Comparison of ENCODE assay signal across 1 cellular context in genomic region chr20:31570735-31571617, GRCh38.
TF ChIP-seq lines count a peak whose summit lies in the region.

No MANE protein-coding gene starts in this region.

TF ChIP-seq in HepG2, 621 proteins besides CTCF, POLR2A, EP300 and RAD21 (continued from another document and continues in another):
- TF ChIP-seq ZNF780A (CRISPR knock-in tag; IDR thresholded peaks at IDR 0.05): no peak
- TF ChIP-seq SRF (IDR thresholded peaks at IDR 0.05; ENCODE audit: low read depth, low read length): no peak
- no peak for TF ChIP-seq ZNF589 (CRISPR knock-in tag; conservative IDR thresholded peaks at IDR 0.05)
- TF ChIP-seq NBN (conservative IDR thresholded peaks at IDR 0.05): no peak
- TF ChIP-seq MYC (CRISPR knock-in tag; IDR thresholded peaks at IDR 0.05; ENCODE audit: borderline replicate concordance): peak; percentile 50; the same call in 1 of the 2 replicates
- no peak for TF ChIP-seq ZNF143 (CRISPR knock-in tag; IDR thresholded peaks at IDR 0.05)
- no peak for TF ChIP-seq ARNTL (CRISPR knock-in tag; IDR thresholded peaks at IDR 0.05)
- 0 out of 2 replicates have a peak, but pooled peaks have one; percentile 22 for TF ChIP-seq NR0B2 (CRISPR knock-in tag; IDR thresholded peaks at IDR 0.05)
- TF ChIP-seq KDM1A (CRISPR knock-in tag; IDR thresholded peaks at IDR 0.05): no peak
- TF ChIP-seq ZNF383 (CRISPR knock-in tag; IDR thresholded peaks at IDR 0.05; ENCODE audit: borderline replicate concordance): no peak
- no peak for TF ChIP-seq SRSF9 (IDR thresholded peaks at IDR 0.05; ENCODE audit: borderline replicate concordance, insufficient read depth, low read depth, low read length, poor library complexity, severe bottlenecking)
- TF ChIP-seq ZNF256 (CRISPR knock-in tag; conservative IDR thresholded peaks at IDR 0.05): no peak
- no peak for TF ChIP-seq ATM (IDR thresholded peaks at IDR 0.05; ENCODE audit: borderline replicate concordance)
- peak; percentile 41 for TF ChIP-seq PTBP1 (IDR thresholded peaks at IDR 0.05; ENCODE audit: low read depth, low read length, poor library complexity, severe bottlenecking)
- no peak; the same call in 1 of the 2 replicates for TF ChIP-seq ZNF567 (CRISPR knock-in tag; IDR thresholded peaks at IDR 0.05; ENCODE audit: borderline replicate concordance)
- no peak for TF ChIP-seq SP5 (CRISPR knock-in tag; IDR thresholded peaks at IDR 0.05; ENCODE audit: borderline replicate concordance, low read depth)
- TF ChIP-seq ZNF20 (CRISPR knock-in tag; IDR thresholded peaks at IDR 0.05): no peak
- no peak for TF ChIP-seq EEA1 (CRISPR knock-in tag; IDR thresholded peaks at IDR 0.05; ENCODE audit: borderline replicate concordance)
- no peak for TF ChIP-seq ZNF253 (CRISPR knock-in tag; IDR thresholded peaks at IDR 0.05; ENCODE audit: borderline replicate concordance)
- TF ChIP-seq MATR3 (CRISPR knock-in tag; IDR thresholded peaks at IDR 0.05): no peak
- TF ChIP-seq ZNF615 (CRISPR knock-in tag; IDR thresholded peaks at IDR 0.05; ENCODE audit: borderline replicate concordance): no peak
- TF ChIP-seq NONO (IDR thresholded peaks at IDR 0.05): no peak
- no peak for TF ChIP-seq NONO (CRISPR knock-in tag; conservative IDR thresholded peaks at IDR 0.05)
- TF ChIP-seq, protein P1, sequence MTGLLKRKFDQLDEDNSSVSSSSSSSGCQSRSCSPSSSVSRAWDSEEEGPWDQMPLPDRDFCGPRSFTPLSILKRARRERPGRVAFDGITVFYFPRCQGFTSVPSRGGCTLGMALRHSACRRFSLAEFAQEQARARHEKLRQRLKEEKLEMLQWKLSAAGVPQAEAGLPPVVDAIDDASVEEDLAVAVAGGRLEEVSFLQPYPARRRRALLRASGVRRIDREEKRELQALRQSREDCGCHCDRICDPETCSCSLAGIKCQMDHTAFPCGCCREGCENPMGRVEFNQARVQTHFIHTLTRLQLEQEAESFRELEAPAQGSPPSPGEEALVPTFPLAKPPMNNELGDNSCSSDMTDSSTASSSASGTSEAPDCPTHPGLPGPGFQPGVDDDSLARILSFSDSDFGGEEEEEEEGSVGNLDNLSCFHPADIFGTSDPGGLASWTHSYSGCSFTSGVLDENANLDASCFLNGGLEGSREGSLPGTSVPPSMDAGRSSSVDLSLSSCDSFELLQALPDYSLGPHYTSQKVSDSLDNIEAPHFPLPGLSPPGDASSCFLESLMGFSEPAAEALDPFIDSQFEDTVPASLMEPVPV (CRISPR knock-in tag; IDR thresholded peaks at IDR 0.05): 0 out of 2 replicates have a peak, but pooled peaks have one; percentile 64
- no peak for TF ChIP-seq ZBTB8A (CRISPR knock-in tag; IDR thresholded peaks at IDR 0.05; ENCODE audit: borderline replicate concordance, low read depth)
- TF ChIP-seq KLF16 (CRISPR knock-in tag; IDR thresholded peaks at IDR 0.05): 0 out of 4 replicates have a peak, but pooled peaks of 1 of the 2 experiments have one; percentile 19
- 0 out of 2 replicates have a peak, but pooled peaks have one; percentile 42 for TF ChIP-seq ZSCAN21 (CRISPR knock-in tag; IDR thresholded peaks at IDR 0.05; ENCODE audit: borderline replicate concordance)
- no peak for TF ChIP-seq TRIM24 (CRISPR knock-in tag; IDR thresholded peaks at IDR 0.05)
- TF ChIP-seq, protein P2, sequence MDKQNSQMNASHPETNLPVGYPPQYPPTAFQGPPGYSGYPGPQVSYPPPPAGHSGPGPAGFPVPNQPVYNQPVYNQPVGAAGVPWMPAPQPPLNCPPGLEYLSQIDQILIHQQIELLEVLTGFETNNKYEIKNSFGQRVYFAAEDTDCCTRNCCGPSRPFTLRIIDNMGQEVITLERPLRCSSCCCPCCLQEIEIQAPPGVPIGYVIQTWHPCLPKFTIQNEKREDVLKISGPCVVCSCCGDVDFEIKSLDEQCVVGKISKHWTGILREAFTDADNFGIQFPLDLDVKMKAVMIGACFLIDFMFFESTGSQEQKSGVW (CRISPR knock-in tag; IDR thresholded peaks at IDR 0.05; ENCODE audit: borderline replicate concordance): no peak
- TF ChIP-seq ZNF274 (CRISPR knock-in tag; IDR thresholded peaks at IDR 0.05): 0 out of 2 replicates have a peak, but pooled peaks have one; percentile 25
- no peak for TF ChIP-seq ZNF207 (IDR thresholded peaks at IDR 0.05; ENCODE audit: borderline replicate concordance)
- peak; percentile 86 for TF ChIP-seq ZBTB38 (CRISPR knock-in tag; IDR thresholded peaks at IDR 0.05)
- TF ChIP-seq ELF4 (CRISPR knock-in tag; IDR thresholded peaks at IDR 0.05; ENCODE audit: borderline replicate concordance): no peak
- no peak for TF ChIP-seq NR2F1 (CRISPR knock-in tag; IDR thresholded peaks at IDR 0.05)
- TF ChIP-seq DZIP1 (CRISPR knock-in tag; IDR thresholded peaks at IDR 0.05): 0 out of 2 replicates have a peak, but pooled peaks have one; percentile 62
- no peak for TF ChIP-seq ZNF557 (CRISPR knock-in tag; IDR thresholded peaks at IDR 0.05)
- peak; percentile 100 for TF ChIP-seq AGO2 (optimal IDR thresholded peaks at IDR 0.05; ENCODE audit: low read depth, low read length)
- TF ChIP-seq U2AF1 (optimal IDR thresholded peaks at IDR 0.05; ENCODE audit: low read depth, low read length): peak; percentile 33
- TF ChIP-seq ZNF281 (CRISPR knock-in tag; IDR thresholded peaks at IDR 0.05; ENCODE audit: borderline replicate concordance): no peak
- TF ChIP-seq ZNF607 (CRISPR knock-in tag; IDR thresholded peaks at IDR 0.05; ENCODE audit: borderline replicate concordance): no peak
- TF ChIP-seq RBM39 (IDR thresholded peaks at IDR 0.05; ENCODE audit: low read depth, low read length, poor library complexity, severe bottlenecking): peak; percentile 76
- TF ChIP-seq, protein P3, sequence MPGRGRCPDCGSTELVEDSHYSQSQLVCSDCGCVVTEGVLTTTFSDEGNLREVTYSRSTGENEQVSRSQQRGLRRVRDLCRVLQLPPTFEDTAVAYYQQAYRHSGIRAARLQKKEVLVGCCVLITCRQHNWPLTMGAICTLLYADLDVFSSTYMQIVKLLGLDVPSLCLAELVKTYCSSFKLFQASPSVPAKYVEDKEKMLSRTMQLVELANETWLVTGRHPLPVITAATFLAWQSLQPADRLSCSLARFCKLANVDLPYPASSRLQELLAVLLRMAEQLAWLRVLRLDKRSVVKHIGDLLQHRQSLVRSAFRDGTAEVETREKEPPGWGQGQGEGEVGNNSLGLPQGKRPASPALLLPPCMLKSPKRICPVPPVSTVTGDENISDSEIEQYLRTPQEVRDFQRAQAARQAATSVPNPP (CRISPR knock-in tag; IDR thresholded peaks at IDR 0.05): no peak
- no peak for TF ChIP-seq NFYC (CRISPR knock-in tag; IDR thresholded peaks at IDR 0.05)
- TF ChIP-seq, protein P4, sequence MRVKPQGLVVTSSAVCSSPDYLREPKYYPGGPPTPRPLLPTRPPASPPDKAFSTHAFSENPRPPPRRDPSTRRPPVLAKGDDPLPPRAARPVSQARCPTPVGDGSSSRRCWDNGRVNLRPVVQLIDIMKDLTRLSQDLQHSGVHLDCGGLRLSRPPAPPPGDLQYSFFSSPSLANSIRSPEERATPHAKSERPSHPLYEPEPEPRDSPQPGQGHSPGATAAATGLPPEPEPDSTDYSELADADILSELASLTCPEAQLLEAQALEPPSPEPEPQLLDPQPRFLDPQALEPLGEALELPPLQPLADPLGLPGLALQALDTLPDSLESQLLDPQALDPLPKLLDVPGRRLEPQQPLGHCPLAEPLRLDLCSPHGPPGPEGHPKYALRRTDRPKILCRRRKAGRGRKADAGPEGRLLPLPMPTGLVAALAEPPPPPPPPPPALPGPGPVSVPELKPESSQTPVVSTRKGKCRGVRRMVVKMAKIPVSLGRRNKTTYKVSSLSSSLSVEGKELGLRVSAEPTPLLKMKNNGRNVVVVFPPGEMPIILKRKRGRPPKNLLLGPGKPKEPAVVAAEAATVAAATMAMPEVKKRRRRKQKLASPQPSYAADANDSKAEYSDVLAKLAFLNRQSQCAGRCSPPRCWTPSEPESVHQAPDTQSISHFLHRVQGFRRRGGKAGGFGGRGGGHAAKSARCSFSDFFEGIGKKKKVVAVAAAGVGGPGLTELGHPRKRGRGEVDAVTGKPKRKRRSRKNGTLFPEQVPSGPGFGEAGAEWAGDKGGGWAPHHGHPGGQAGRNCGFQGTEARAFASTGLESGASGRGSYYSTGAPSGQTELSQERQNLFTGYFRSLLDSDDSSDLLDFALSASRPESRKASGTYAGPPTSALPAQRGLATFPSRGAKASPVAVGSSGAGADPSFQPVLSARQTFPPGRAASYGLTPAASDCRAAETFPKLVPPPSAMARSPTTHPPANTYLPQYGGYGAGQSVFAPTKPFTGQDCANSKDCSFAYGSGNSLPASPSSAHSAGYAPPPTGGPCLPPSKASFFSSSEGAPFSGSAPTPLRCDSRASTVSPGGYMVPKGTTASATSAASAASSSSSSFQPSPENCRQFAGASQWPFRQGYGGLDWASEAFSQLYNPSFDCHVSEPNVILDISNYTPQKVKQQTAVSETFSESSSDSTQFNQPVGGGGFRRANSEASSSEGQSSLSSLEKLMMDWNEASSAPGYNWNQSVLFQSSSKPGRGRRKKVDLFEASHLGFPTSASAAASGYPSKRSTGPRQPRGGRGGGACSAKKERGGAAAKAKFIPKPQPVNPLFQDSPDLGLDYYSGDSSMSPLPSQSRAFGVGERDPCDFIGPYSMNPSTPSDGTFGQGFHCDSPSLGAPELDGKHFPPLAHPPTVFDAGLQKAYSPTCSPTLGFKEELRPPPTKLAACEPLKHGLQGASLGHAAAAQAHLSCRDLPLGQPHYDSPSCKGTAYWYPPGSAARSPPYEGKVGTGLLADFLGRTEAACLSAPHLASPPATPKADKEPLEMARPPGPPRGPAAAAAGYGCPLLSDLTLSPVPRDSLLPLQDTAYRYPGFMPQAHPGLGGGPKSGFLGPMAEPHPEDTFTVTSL (CRISPR knock-in tag; IDR thresholded peaks at IDR 0.05; ENCODE audit: borderline replicate concordance): no peak
- TF ChIP-seq, protein P5, sequence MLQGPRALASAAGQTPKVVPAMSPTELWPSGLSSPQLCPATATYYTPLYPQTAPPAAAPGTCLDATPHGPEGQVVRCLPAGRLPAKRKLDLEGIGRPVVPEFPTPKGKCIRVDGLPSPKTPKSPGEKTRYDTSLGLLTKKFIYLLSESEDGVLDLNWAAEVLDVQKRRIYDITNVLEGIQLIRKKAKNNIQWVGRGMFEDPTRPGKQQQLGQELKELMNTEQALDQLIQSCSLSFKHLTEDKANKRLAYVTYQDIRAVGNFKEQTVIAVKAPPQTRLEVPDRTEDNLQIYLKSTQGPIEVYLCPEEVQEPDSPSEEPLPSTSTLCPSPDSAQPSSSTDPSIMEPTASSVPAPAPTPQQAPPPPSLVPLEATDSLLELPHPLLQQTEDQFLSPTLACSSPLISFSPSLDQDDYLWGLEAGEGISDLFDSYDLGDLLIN (CRISPR knock-in tag; IDR thresholded peaks at IDR 0.05; ENCODE audit: borderline replicate concordance): no peak
- TF ChIP-seq NFE2L1 (CRISPR knock-in tag; IDR thresholded peaks at IDR 0.05; ENCODE audit: borderline replicate concordance): no peak
- TF ChIP-seq, protein P6, sequence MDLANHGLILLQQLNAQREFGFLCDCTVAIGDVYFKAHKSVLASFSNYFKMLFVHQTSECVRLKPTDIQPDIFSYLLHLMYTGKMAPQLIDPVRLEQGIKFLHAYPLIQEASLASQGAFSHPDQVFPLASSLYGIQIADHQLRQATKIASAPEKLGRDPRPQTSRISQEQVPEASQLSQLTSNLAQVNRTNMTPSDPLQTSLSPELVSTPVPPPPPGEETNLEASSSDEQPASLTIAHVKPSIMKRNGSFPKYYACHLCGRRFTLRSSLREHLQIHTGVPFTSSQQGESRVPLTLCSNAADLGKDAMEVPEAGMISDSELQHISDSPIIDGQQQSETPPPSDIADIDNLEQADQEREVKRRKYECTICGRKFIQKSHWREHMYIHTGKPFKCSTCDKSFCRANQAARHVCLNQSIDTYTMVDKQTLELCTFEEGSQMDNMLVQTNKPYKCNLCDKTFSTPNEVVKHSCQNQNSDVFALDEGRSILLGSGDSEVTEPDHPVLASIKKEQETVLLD (CRISPR knock-in tag; IDR thresholded peaks at IDR 0.05; ENCODE audit: low read depth): no peak
